In the genomic region with DNA sequence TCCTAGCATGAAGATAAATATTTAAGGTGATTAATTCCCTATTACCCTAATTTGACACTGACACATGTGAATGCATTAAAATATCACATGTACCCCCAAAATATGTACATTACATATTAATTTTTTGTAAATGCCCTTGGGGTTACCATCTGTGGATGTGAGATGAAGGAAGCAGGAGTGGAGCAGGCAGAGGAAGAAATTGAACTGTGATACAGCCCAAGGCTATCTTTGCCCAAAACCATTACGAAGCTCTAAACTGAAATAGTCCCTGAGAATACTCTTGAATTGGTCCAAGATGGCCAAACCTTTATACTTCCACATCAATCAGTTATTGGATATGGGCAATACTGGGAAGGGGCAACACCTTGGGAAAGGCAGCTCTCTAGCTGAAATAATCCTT, we compare ENCODE assay signal across 35 cellular contexts.
"Had no signal": no experiment of that assay in that cellular context is flagged by ENCODE, and none has a peak within 500 bp of the region (broad histone marks: within the 10 kb centered on the region; RNA-seq: fewer than 3 reads in every experiment).

No MANE protein-coding gene starts in this region.

- H3K27me3 ChIP-seq: MG63 had no signal

- H3K4me3 ChIP-seq: MG63 had no signal

- DNase-seq: Karpas-422, Kasumi-1, MG63, MM.1S, MV-4-11, NCI-H1048, NCI-H1092, NCI-H1092 treated with DMSO at 0.1 percent for 48 hours, NCI-H1105, NCI-H1105 treated with DMSO at 0.1 percent for 48 hours, NCI-H1417, NCI-H1417 treated with DMSO at 0.1 percent for 48 hours, NCI-H1436, NCI-H1436 treated with DMSO at 0.1 percent for 48 hours, NCI-H146, NCI-H1694, NCI-H1694 treated with DMSO at 0.1 percent for 48 hours, NCI-H187, NCI-H187 treated with DMSO at 0.1 percent for 48 hours, NCI-H1930, NCI-H2029, NCI-H2029 treated with DMSO at 0.1 percent for 48 hours, NCI-H2081, NCI-H2081 treated with DMSO at 0.1 percent for 48 hours, NCI-H2107, NCI-H2171, NCI-H2227 treated with DMSO at 0.1 percent for 48 hours, NCI-H226, NCI-H345, NCI-H446, NCI-H446 treated with DMSO at 0.1 percent for 48 hours, NCI-H510A, NCI-H510A treated with DMSO at 0.1 percent for 48 hours, NCI-H524, NCI-H524 treated with DMSO at 0.1 percent for 48 hours had no signal
